In genomic region chr13:20387441-20387971, GRCh38 we compare ENCODE assay signal across 18 cellular contexts.
DNase-seq lines count a peak whose midpoint lies in the region; ATAC-seq and TF ChIP-seq lines count a peak whose summit lies in the region.
"Had no signal": no experiment of that assay in that cellular context is flagged by ENCODE, and none has a peak within 500 bp of the region (broad histone marks: within the 10 kb centered on the region; RNA-seq: fewer than 3 reads in every experiment).

No MANE protein-coding gene starts in this region.

- no peaks in the 10 kb centered on the region for H3F3A ChIP-seq in SK-N-SH (replicated peaks; ENCODE audit: insufficient read depth)

- POLR2A ChIA-PET in SK-N-SH (lab: Yijun Ruan, JAX) = no interaction called here

- H4K20me1 ChIP-seq in SK-N-SH (ENCODE audit: insufficient read depth) (no peaks in the 10 kb centered on the region), mammary epithelial cell (ENCODE audit: insufficient read depth, low read length) (no peaks in the 10 kb centered on the region), osteoblast (ENCODE audit: insufficient read depth, low read length) (no peaks in the 10 kb centered on the region)

- in situ Hi-C loops in mammary epithelial cell (cut with MboI; ENCODE audit: low sequenced_read_pairs in 2 of 2) = no loop called here

- H3K9me2 ChIP-seq in SK-N-SH = no peaks in the 10 kb centered on the region

- peak overlapping the region; percentile 65 for H2AFZ ChIP-seq in SK-N-SH (ENCODE audit: low read depth)
- H2AFZ ChIP-seq in mammary epithelial cell (ENCODE audit: low read depth, low read length) = peak overlapping the region; percentile 89
- H2AFZ ChIP-seq in osteoblast (ENCODE audit: low read length) = no peak overlapping the region

- CTCF ChIA-PET in SK-N-SH (lab: Yijun Ruan, JAX) (interaction anchor here (1.3 kb wide), 1 partner anchor 9 kb away, joined by 3 read pairs; no protein-coding TSS in a partner anchor), mammary epithelial cell (lab: Charles Lee; ENCODE audit: low non-redundant PET) (no interaction called here)

- H3K36me3 ChIP-seq in SK-N-SH (replicated peaks in 1 of 2; ENCODE audit: control insufficient read depth in 1 of 2, insufficient read depth in 2 of 2, low read length in 1 of 2) (no peaks in the 10 kb centered on the region), mammary epithelial cell (ENCODE audit: insufficient read depth, low read length) (no peaks in the 10 kb centered on the region), osteoblast (ENCODE audit: insufficient read depth, low read length) (no peaks in the 10 kb centered on the region)
- H3K36me3 ChIP-seq: gastrocnemius medialis, SJSA1, tibial nerve had no signal

- ATAC-seq in SK-N-SH treated with all-trans-retinoic acid at 6 μM for 48 hours (no peak), GM19324 (IDR thresholded peaks at IDR 0.05; ENCODE audit: low FRiP score, unreplicated experiment) (no peak), GM18502 (IDR thresholded peaks at IDR 0.05; ENCODE audit: poor library complexity, unreplicated experiment) (no peak)
- ATAC-seq: gastrocnemius medialis; naive thymus-derived CD4-positive, alpha-beta T cell had no signal

- no peak overlapping the region for H3K9ac ChIP-seq in SK-N-SH
- no peak overlapping the region for H3K9ac ChIP-seq in mammary epithelial cell (ENCODE audit: insufficient read depth, low read length)

- DNase-seq in SK-N-SH (no peak), MV-4-11 (lab: John Stamatoyannopoulos, UW) (peak; percentile 74), mammary epithelial cell (peak; percentile 87), osteoblast (ENCODE audit: insufficient read length, low spot score, missing footprints) (peak; percentile 87), NCI-H510A (lab: John Stamatoyannopoulos, UW) (no peak)
- DNase-seq: activated CD4-positive, alpha-beta T cell treated with anti-CD3 and anti-CD28 coated beads, Interleukin-2, amount 50 U/mL, for 1 hour; activated naive CD4-positive, alpha-beta T cell treated with anti-CD3 and anti-CD28 coated beads for 36 hours; cortex of kidney; gastrocnemius medialis; naive thymus-derived CD4-positive, alpha-beta T cell; NCI-H1105; NCI-H526 treated with DMSO at 0.1 percent for 48 hours had no signal

- H3K4me2 ChIP-seq in SK-N-SH (no peak overlapping the region), mammary epithelial cell (ENCODE audit: insufficient read depth, low read depth, low read length) (peak overlapping the region; percentile 47), osteoblast (ENCODE audit: insufficient read depth, low read length) (no peak overlapping the region)

- H3K27ac ChIP-seq in SK-N-SH (ENCODE audit: low read depth in 2 of 2, low read length in 1 of 2) = no peak overlapping the region
- peak overlapping the region; percentile 73 for H3K27ac ChIP-seq in mammary epithelial cell (ENCODE audit: insufficient read depth, low read depth, low read length)
- H3K27ac ChIP-seq in osteoblast (ENCODE audit: low read depth, low read length) = no peak overlapping the region
- H3K27ac ChIP-seq: 22Rv1, gastrocnemius medialis, SJSA1 had no signal

- H3K27me3 ChIP-seq in SK-N-SH (ENCODE audit: insufficient read depth) (peaks cover 3% of the 10 kb centered on the region; the same call in 1 of the 2 replicates), mammary epithelial cell (ENCODE audit: insufficient read depth, low read length) (no peaks in the 10 kb centered on the region), osteoblast (ENCODE audit: insufficient read depth, low read length) (peaks cover 12% of the 10 kb centered on the region)
- H3K27me3 ChIP-seq: gastrocnemius medialis, SJSA1, tibial nerve had no signal

- no peaks in the 10 kb centered on the region for H3K9me3 ChIP-seq in SK-N-SH
- H3K9me3 ChIP-seq in mammary epithelial cell (replicated peaks; ENCODE audit: insufficient read depth, low read length) = no peaks in the 10 kb centered on the region
- no peaks in the 10 kb centered on the region for H3K9me3 ChIP-seq in osteoblast (ENCODE audit: low read depth, low read length)
- H3K9me3 ChIP-seq: gastrocnemius medialis, SJSA1 had no signal

- 37% methylated on average over 8 of the region's 8 CpGs for WGBS in SK-N-SH (ENCODE audit: low lambda C conversion rate)
- 27% methylated on average over 8 of the region's 8 CpGs for WGBS in mammary epithelial cell (ENCODE audit: low coverage, missing lambda C conversion rate)

- BruUV-seq in mammary epithelial cell (replicated peaks; lab: Mats Ljungman, UMichigan) = TSS peak; percentile 56

- no peaks in the 10 kb centered on the region for H3K4me1 ChIP-seq in SK-N-SH (ENCODE audit: control insufficient read depth in 1 of 2, insufficient read depth in 2 of 2, low read depth in 1 of 2, low read length in 1 of 2)
- peaks cover 21% of the 10 kb centered on the region for H3K4me1 ChIP-seq in mammary epithelial cell (ENCODE audit: insufficient read depth, low read length)
- H3K4me1 ChIP-seq in osteoblast (ENCODE audit: insufficient read depth, low read length) = no peaks in the 10 kb centered on the region
- H3K4me1 ChIP-seq: gastrocnemius medialis, SJSA1 had no signal

- TF ChIP-seq RAD21 in SK-N-SH (IDR thresholded peaks at IDR 0.05; ENCODE audit: low read length) = no peak

- dilution Hi-C loops in mammary epithelial cell (cut with HindIII; ENCODE audit: low sequenced_read_pairs) = no loop called here

- H3K4me3 ChIP-seq in SK-N-SH (ENCODE audit: low read depth in 2 of 2, low read length in 1 of 2) (no peak overlapping the region), mammary epithelial cell (replicated peaks in 1 of 3; ENCODE audit: insufficient read depth in 1 of 3, low read depth in 2 of 3, low read length in 3 of 3) (no peak overlapping the region), osteoblast (ENCODE audit: insufficient read depth, low read length) (no peak overlapping the region)
- H3K4me3 ChIP-seq: gastrocnemius medialis, SJSA1, tibial nerve had no signal

- no peak for TF ChIP-seq EP300 in SK-N-SH (IDR thresholded peaks at IDR 0.05; ENCODE audit: borderline replicate concordance in 1 of 2, low read depth in 1 of 2, low read length in 1 of 2)

- intact Hi-C loops in mammary epithelial cell (cut with micrococcal nuclease) = loop anchor here (1.0 kb wide), 1 partner anchor 28 kb away; no protein-coding TSS in a partner anchor

- no peaks in the 10 kb centered on the region for H3K79me2 ChIP-seq in SK-N-SH (ENCODE audit: insufficient read depth)
- no peaks in the 10 kb centered on the region for H3K79me2 ChIP-seq in mammary epithelial cell (ENCODE audit: insufficient read depth, low read length)
- no peaks in the 10 kb centered on the region for H3K79me2 ChIP-seq in osteoblast (ENCODE audit: insufficient read depth, low read length)

- no peak for TF ChIP-seq CTCF in SK-N-SH (IDR thresholded peaks at IDR 0.05)
- no peak for TF ChIP-seq CTCF in mammary epithelial cell (conservative IDR thresholded peaks at IDR 0.05 in 1 of 2, IDR thresholded peaks at IDR 0.05 in 1 of 2; ENCODE audit: extremely low read depth in 1 of 2, insufficient read depth in 1 of 2, low read depth in 1 of 2, low read length in 2 of 2)
- TF ChIP-seq CTCF in osteoblast (IDR thresholded peaks at IDR 0.05; ENCODE audit: extremely low read depth, low read depth, low read length) = no peak

TF ChIP-seq in SK-N-SH, 30 proteins besides CTCF, POLR2A, EP300 and RAD21 (continues in another document):
- TF ChIP-seq GABPA (IDR thresholded peaks at IDR 0.05; ENCODE audit: low read depth) (no peak), TCF12 (IDR thresholded peaks at IDR 0.05) (no peak), TAF1 (IDR thresholded peaks at IDR 0.05; ENCODE audit: borderline replicate concordance, low read depth, low read length) (no peak), SIN3A (IDR thresholded peaks at IDR 0.05; ENCODE audit: borderline replicate concordance, low read depth, low read length) (no peak), YY1 (IDR thresholded peaks at IDR 0.05; ENCODE audit: low read depth) (no peak), RFX5 (IDR thresholded peaks at IDR 0.05; ENCODE audit: low read length) (no peak)

TF ChIP-seq in SK-N-SH treated with all-trans-retinoic acid at 6 μM for 48 hours, 23 proteins besides CTCF, POLR2A, EP300 and RAD21 (continues in another document):
- TF ChIP-seq RARB (CRISPR knock-in tag; IDR thresholded peaks at IDR 0.05) = no peak
- no peak for TF ChIP-seq ZFP3 (CRISPR knock-in tag; IDR thresholded peaks at IDR 0.05)
- no peak for TF ChIP-seq BACH2 (CRISPR knock-in tag; IDR thresholded peaks at IDR 0.05; ENCODE audit: borderline replicate concordance)
- TF ChIP-seq PPARA (CRISPR knock-in tag; IDR thresholded peaks at IDR 0.05; ENCODE audit: borderline replicate concordance) = no peak
- TF ChIP-seq TSHZ2 (CRISPR knock-in tag; IDR thresholded peaks at IDR 0.05) = no peak
- no peak for TF ChIP-seq CSDC2 (CRISPR knock-in tag; IDR thresholded peaks at IDR 0.05)
- no peak for TF ChIP-seq ZFP30 (CRISPR knock-in tag; IDR thresholded peaks at IDR 0.05)
- TF ChIP-seq ZNF8 (CRISPR knock-in tag; IDR thresholded peaks at IDR 0.05) = no peak

Comparison
In these comparisons a context has a peak if more than half of its experiments do, and no peak if none do; other contexts are left out.
1. DNase-seq: peak in MV-4-11 (single experiment), mammary epithelial cell (single experiment) and osteoblast (single experiment); none in SK-N-SH (single experiment) and NCI-H510A (single experiment).